9 cellular contexts compared by ENCODE assay signal in genomic region chr3:125110016-125110875, GRCh38. TPM values are rescaled to one million over a fixed set of nuclear protein-coding genes. Genes with fewer than 3 reads are reported as not detected.
DNase-seq lines count a peak whose midpoint lies in the region; ATAC-seq and TF ChIP-seq lines count a peak whose summit lies in the region.
"Had no signal": no experiment of that assay in that cellular context is flagged by ENCODE, and none has a peak within 500 bp of the region (broad histone marks: within the 10 kb centered on the region; RNA-seq: fewer than 3 reads in every experiment).

No MANE protein-coding gene starts in this region.

- DNase-seq in AG09309 (ENCODE audit: low read depth) (peak; percentile 78), glomerular visceral epithelial cell (ENCODE audit: extremely low spot score) (peak; percentile 89), HuH-7 (ENCODE audit: low spot score) (no peak), COLO668 (lab: John Stamatoyannopoulos, UW; ENCODE audit: unreplicated experiment) (no peak), NCI-H1436 (lab: John Stamatoyannopoulos, UW) (no peak)
- DNase-seq in activated CD4-positive, alpha-beta memory T cell treated with anti-CD3 and anti-CD28 coated beads for 36 hours: peak; percentile 36
- DNase-seq in effector memory CD4-positive, alpha-beta T cell: no peak
- DNase-seq: NCI-H2171 had no signal

- H3K4me1 Mint-ChIP-seq in activated CD4-positive, alpha-beta memory T cell treated with anti-CD3 and anti-CD28 coated beads for 36 hours (ENCODE audit: low read depth): peaks cover 25% of the 10 kb centered on the region

- peak overlapping the region; percentile 3; the same call in 1 of the 2 replicates for H3K4me3 ChIP-seq in AG09309 (ENCODE audit: control insufficient read depth, low read depth, low read length)
- no peak overlapping the region for H3K4me3 ChIP-seq in effector memory CD4-positive, alpha-beta T cell (ENCODE audit: insufficient read depth, low read depth, low read length, poor library complexity, severe bottlenecking)

- no peaks in the 10 kb centered on the region for H3K27me3 ChIP-seq in effector memory CD4-positive, alpha-beta T cell (replicated peaks; ENCODE audit: control insufficient read depth, insufficient read depth, low read length, poor library complexity, severe bottlenecking)

- CTCF ChIA-PET in activated CD4-positive, alpha-beta memory T cell treated with anti-CD3 and anti-CD28 coated beads for 36 hours (lab: Charles Lee): interaction anchor here (0.6 to 1.3 kb wide), 2 partner anchors 16 to 32 kb away, joined by 3 to 5 read pairs; no protein-coding TSS in a partner anchor

- TF ChIP-seq CTCF in AG09309 (IDR thresholded peaks at IDR 0.05; ENCODE audit: control insufficient read depth, insufficient read depth, low read depth, low read length, missing control alignments): no peak

- H3K36me3 Mint-ChIP-seq in activated CD4-positive, alpha-beta memory T cell treated with anti-CD3 and anti-CD28 coated beads for 36 hours: no peaks in the 10 kb centered on the region

- H3K9me3 ChIP-seq in effector memory CD4-positive, alpha-beta T cell (ENCODE audit: control insufficient read depth, low read length): no peaks in the 10 kb centered on the region

- peak; percentile 34 for ATAC-seq in HG02610 (IDR thresholded peaks at IDR 0.05; ENCODE audit: unreplicated experiment)

- H3K27ac Mint-ChIP-seq in activated CD4-positive, alpha-beta memory T cell treated with anti-CD3 and anti-CD28 coated beads for 36 hours: no peak overlapping the region

- H3K36me3 ChIP-seq in effector memory CD4-positive, alpha-beta T cell (ENCODE audit: control insufficient read depth, insufficient read depth, low read length): no peaks in the 10 kb centered on the region

- peaks cover 20% of the 10 kb centered on the region for H3K27me3 Mint-ChIP-seq in activated CD4-positive, alpha-beta memory T cell treated with anti-CD3 and anti-CD28 coated beads for 36 hours

- H3K9me3 Mint-ChIP-seq in activated CD4-positive, alpha-beta memory T cell treated with anti-CD3 and anti-CD28 coated beads for 36 hours: peaks cover 1% of the 10 kb centered on the region

- intact Hi-C loops in activated CD4-positive, alpha-beta memory T cell treated with anti-CD3 and anti-CD28 coated beads for 36 hours (cut with micrococcal nuclease): loop anchor here (1.0 to 5.0 kb wide), 3 partner anchors 15 to 58 kb away; no protein-coding TSS in a partner anchor

- no peaks in the 10 kb centered on the region for H3K4me1 ChIP-seq in effector memory CD4-positive, alpha-beta T cell (ENCODE audit: control insufficient read depth, insufficient read depth, low read length, poor library complexity, severe bottlenecking)

- H3K27ac ChIP-seq in effector memory CD4-positive, alpha-beta T cell (ENCODE audit: insufficient read depth, low read length, poor library complexity, severe bottlenecking): no peak overlapping the region

- POLR2A ChIA-PET in activated CD4-positive, alpha-beta memory T cell treated with anti-CD3 and anti-CD28 coated beads for 36 hours (lab: Charles Lee): interaction anchor here (0.9 to 2.0 kb wide), 2 partner anchors 10 to 53 kb away, joined by 3 to 6 read pairs; no protein-coding TSS in a partner anchor

- H3K4me3 Mint-ChIP-seq in activated CD4-positive, alpha-beta memory T cell treated with anti-CD3 and anti-CD28 coated beads for 36 hours: no peak overlapping the region

RNA-seq across cellular contexts. Expression of gene HEG1, which starts 54.4 kb away (rescaled TPM):
- total RNA-seq in activated CD4-positive, alpha-beta memory T cell treated with anti-CD3 and anti-CD28 coated beads for 36 hours: 1 to 10 TPM; 6.0 to 7.9 TPM

Comparison
In these comparisons a context has a peak if more than half of its experiments do, and no peak if none do; other contexts are left out.
1. DNase-seq: peak in AG09309 (single experiment), activated CD4-positive, alpha-beta memory T cell treated with anti-CD3 and anti-CD28 coated beads for 36 hours (single experiment) and glomerular visceral epithelial cell (single experiment); none in HuH-7 (single experiment), COLO668 (single experiment), effector memory CD4-positive, alpha-beta T cell (0 of 3) and NCI-H1436 (single experiment).